In genomic region chr3:98070840-98071239, GRCh38 we compare ENCODE assay signal across 1 cellular context.
TF ChIP-seq lines count a peak whose summit lies in the region.

No MANE protein-coding gene starts in this region.

TF ChIP-seq in GM23338, 12 proteins besides CTCF, POLR2A, EP300 and RAD21 (continued from another document):
- no peak for TF ChIP-seq ZNF462 (CRISPR knock-in tag; IDR thresholded peaks at IDR 0.05)
- no peak for TF ChIP-seq EZH2 (IDR thresholded peaks at IDR 0.05; ENCODE audit: low read depth, unreplicated experiment)
- no peak for TF ChIP-seq EZH2phosphoT487 (IDR thresholded peaks at IDR 0.05; ENCODE audit: unreplicated experiment)
- TF ChIP-seq CREB1 (CRISPR knock-in tag; IDR thresholded peaks at IDR 0.05; ENCODE audit: low read depth): no peak
